2 cellular contexts compared by ENCODE assay signal in genomic region chr7:116215550-116215949, GRCh38.
TF ChIP-seq lines count a peak whose summit lies in the region.

No MANE protein-coding gene starts in this region.

TF ChIP-seq in IMR-90, 13 proteins besides CTCF, POLR2A, EP300 and RAD21:
- TF ChIP-seq CHD1 (IDR thresholded peaks at IDR 0.05; ENCODE audit: low read depth, low read length) (no peak), SMC3 (IDR thresholded peaks at IDR 0.05; ENCODE audit: low read depth, low read length) (no peak), NFE2L2 (IDR thresholded peaks at IDR 0.05; ENCODE audit: low read depth, low read length) (no peak), USF2 (IDR thresholded peaks at IDR 0.05; ENCODE audit: low read depth, low read length) (no peak), MXI1 (IDR thresholded peaks at IDR 0.05; ENCODE audit: borderline replicate concordance, low read depth, low read length) (no peak)

TF ChIP-seq in K562, 482 proteins besides CTCF, POLR2A, EP300 and RAD21:
- TF ChIP-seq CBFB (CRISPR knock-in tag; IDR thresholded peaks at IDR 0.05) (no peak), HBP1 (CRISPR knock-in tag; IDR thresholded peaks at IDR 0.05) (no peak), NFE2 (IDR thresholded peaks at IDR 0.05; ENCODE audit: low read depth) (peak; percentile 50), ZBTB1 (CRISPR knock-in tag; IDR thresholded peaks at IDR 0.05; ENCODE audit: borderline replicate concordance, low read depth) (no peak)
